Comparison of ENCODE assay signal across 1 cellular context in the genomic region with DNA sequence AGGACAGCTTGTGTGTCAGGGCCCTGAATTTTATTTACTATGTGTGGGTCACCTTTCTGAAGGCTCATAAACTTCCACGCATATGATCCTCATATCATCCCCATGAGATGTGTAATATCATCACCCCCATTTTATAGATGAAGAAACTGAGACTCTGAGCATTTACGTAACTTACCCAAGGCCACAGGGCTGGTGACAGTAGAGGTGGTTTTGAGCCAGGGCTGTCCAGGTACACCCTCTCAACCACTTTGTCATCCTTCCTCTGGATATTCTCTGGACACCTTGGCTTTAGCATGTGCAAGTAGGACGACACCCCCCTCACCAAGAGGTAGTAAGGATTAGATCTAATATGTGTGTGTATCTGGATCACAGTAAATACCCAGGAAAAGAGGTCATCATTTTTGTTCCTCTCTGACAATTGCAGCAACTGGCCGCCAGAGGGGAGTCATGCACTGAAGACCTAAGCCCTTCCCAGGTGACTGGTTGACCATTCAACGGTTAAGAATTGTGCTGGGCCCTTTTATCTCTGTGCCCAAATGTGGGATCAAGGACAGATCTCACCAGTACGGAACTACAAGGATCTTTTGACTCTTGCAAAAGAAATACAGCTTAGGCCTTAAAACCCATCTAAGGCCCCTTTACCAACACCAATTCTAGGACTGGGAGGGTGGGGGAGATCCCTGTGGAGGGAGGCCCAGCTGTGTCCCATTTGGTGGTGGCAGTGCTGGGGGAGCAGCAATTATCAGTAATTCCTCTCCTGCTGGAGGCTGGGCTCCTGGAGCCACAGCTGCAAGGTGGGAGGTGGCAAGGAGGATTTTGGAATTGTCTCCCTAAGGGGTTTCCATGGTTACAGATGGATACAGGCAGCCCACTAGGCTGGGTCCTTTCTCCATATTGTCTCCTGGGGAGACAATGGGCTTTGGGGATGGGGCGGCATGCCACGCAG.
TF ChIP-seq lines count a peak whose summit lies in the region.

No MANE protein-coding gene starts in this region.

TF ChIP-seq in H1, 55 proteins besides CTCF, POLR2A, EP300 and RAD21:
- TF ChIP-seq CHD1 (IDR thresholded peaks at IDR 0.05; ENCODE audit: low read depth, low read length), result no peak
- TF ChIP-seq TCF12 (IDR thresholded peaks at IDR 0.05; ENCODE audit: low read depth, low read length), result 0 out of 2 replicates have a peak, but pooled peaks have one; percentile 18
- no peak for TF ChIP-seq CREB1 (IDR thresholded peaks at IDR 0.05)
- no peak for TF ChIP-seq HDAC2 (IDR thresholded peaks at IDR 0.05; ENCODE audit: borderline replicate concordance in 1 of 2, low read depth in 2 of 2, low read length in 2 of 2)
- TF ChIP-seq TAF7 (optimal IDR thresholded peaks at IDR 0.05; ENCODE audit: borderline replicate concordance, low read depth, low read length), result no peak
- peak in 1 of 2 experiments; percentile 57; a peak in 1 of 4 replicates for TF ChIP-seq SIN3A (conservative IDR thresholded peaks at IDR 0.05 in 1 of 2, IDR thresholded peaks at IDR 0.05 in 1 of 2; ENCODE audit: low read depth in 1 of 2, low read length in 2 of 2)
- TF ChIP-seq RBBP5 (IDR thresholded peaks at IDR 0.05; ENCODE audit: borderline replicate concordance, low read depth, low read length), result no peak
- peak; percentile 14 for TF ChIP-seq NANOG (IDR thresholded peaks at IDR 0.05; ENCODE audit: insufficient read depth, low read depth, low read length, poor library complexity, severe bottlenecking)
- TF ChIP-seq SRF (IDR thresholded peaks at IDR 0.05; ENCODE audit: low read depth, low read length), result no peak
- no peak for TF ChIP-seq CBX8 (IDR thresholded peaks at IDR 0.05; ENCODE audit: borderline replicate concordance, low read depth, low read length)
- peak; percentile 55; the same call in 1 of the 2 replicates for TF ChIP-seq KDM1A (IDR thresholded peaks at IDR 0.05; ENCODE audit: borderline replicate concordance, low read length)
